1 cellular context compared by ENCODE assay signal in the genomic region with DNA sequence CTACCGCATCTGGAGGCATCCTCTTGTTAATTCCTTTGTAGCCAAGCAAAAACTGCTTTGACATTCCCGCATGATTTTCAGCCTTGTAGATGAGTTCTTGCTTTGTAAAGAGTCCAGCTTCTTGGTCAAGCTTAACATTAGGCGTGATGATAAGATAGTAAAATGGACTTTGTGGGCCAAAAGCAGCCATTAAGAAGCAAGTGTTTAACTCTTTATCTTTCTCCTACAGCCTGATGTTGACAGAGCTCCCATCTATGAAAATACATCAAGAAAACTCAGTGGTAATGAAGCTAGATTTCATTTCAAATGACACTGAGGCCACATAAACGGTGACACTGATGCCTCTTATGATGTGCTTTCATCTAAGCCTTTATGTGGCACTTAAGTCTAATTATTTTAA.
TF ChIP-seq lines count a peak whose summit lies in the region.

No MANE protein-coding gene starts in this region.

TF ChIP-seq in K562, 482 proteins besides CTCF, POLR2A, EP300 and RAD21 (continued from another document):
- TF ChIP-seq TAF1 (IDR thresholded peaks at IDR 0.05; ENCODE audit: control insufficient read depth, extremely low read depth, insufficient read depth, low read length, severe bottlenecking) (no peak), TCF3 (CRISPR knock-in tag; IDR thresholded peaks at IDR 0.05) (peak; percentile 41; the same call in 1 of the 2 replicates), ARID1B (IDR thresholded peaks at IDR 0.05) (peak; percentile 53; the same call in 1 of the 2 replicates), KLF16 (IDR thresholded peaks at IDR 0.05) (no peak), GABPB1 (CRISPR knock-in tag; IDR thresholded peaks at IDR 0.05) (no peak), SIRT6 (IDR thresholded peaks at IDR 0.05; ENCODE audit: low read depth, low read length) (no peak), CBX3 (IDR thresholded peaks at IDR 0.05; ENCODE audit: borderline replicate concordance in 1 of 2, low read length in 2 of 2) (no peak), TEAD4 (IDR thresholded peaks at IDR 0.05; ENCODE audit: low read length) (0 out of 2 replicates have a peak, but pooled peaks have one; percentile 29), TEAD4 (CRISPR knock-in tag; IDR thresholded peaks at IDR 0.05; ENCODE audit: borderline replicate concordance) (no peak), KLF6 (CRISPR knock-in tag; IDR thresholded peaks at IDR 0.05; ENCODE audit: borderline replicate concordance) (no peak), WHSC1 (IDR thresholded peaks at IDR 0.05; ENCODE audit: low read length) (no peak), FUS (optimal IDR thresholded peaks at IDR 0.05; ENCODE audit: low read depth, low read length) (no peak), NFIX (CRISPR knock-in tag; IDR thresholded peaks at IDR 0.05; ENCODE audit: low read depth) (no peak), ZNF384 (IDR thresholded peaks at IDR 0.05; ENCODE audit: low read depth, low read length) (no peak), KDM1A (IDR thresholded peaks at IDR 0.05) (0 out of 4 replicates have a peak, but pooled peaks of 1 of the 2 experiments have one; percentile 8), RBFOX2 (IDR thresholded peaks at IDR 0.05; ENCODE audit: low read depth, low read length) (no peak), SMAD1 (IDR thresholded peaks at IDR 0.05; ENCODE audit: low read depth, low read length, partially characterized antibody) (no peak), ZNF263 (CRISPR knock-in tag; IDR thresholded peaks at IDR 0.05; ENCODE audit: borderline replicate concordance) (no peak), BDP1 (IDR thresholded peaks at IDR 0.05; ENCODE audit: insufficient read depth, insufficient read length) (no peak), FOXA3 (CRISPR knock-in tag; conservative IDR thresholded peaks at IDR 0.05 in 1 of 2, IDR thresholded peaks at IDR 0.05 in 1 of 2) (0 out of 4 replicates have a peak, but pooled peaks of 1 of the 2 experiments have one; percentile 27), TEAD2 (tag; IDR thresholded peaks at IDR 0.05) (no peak)
- TF ChIP-seq, protein P1, sequence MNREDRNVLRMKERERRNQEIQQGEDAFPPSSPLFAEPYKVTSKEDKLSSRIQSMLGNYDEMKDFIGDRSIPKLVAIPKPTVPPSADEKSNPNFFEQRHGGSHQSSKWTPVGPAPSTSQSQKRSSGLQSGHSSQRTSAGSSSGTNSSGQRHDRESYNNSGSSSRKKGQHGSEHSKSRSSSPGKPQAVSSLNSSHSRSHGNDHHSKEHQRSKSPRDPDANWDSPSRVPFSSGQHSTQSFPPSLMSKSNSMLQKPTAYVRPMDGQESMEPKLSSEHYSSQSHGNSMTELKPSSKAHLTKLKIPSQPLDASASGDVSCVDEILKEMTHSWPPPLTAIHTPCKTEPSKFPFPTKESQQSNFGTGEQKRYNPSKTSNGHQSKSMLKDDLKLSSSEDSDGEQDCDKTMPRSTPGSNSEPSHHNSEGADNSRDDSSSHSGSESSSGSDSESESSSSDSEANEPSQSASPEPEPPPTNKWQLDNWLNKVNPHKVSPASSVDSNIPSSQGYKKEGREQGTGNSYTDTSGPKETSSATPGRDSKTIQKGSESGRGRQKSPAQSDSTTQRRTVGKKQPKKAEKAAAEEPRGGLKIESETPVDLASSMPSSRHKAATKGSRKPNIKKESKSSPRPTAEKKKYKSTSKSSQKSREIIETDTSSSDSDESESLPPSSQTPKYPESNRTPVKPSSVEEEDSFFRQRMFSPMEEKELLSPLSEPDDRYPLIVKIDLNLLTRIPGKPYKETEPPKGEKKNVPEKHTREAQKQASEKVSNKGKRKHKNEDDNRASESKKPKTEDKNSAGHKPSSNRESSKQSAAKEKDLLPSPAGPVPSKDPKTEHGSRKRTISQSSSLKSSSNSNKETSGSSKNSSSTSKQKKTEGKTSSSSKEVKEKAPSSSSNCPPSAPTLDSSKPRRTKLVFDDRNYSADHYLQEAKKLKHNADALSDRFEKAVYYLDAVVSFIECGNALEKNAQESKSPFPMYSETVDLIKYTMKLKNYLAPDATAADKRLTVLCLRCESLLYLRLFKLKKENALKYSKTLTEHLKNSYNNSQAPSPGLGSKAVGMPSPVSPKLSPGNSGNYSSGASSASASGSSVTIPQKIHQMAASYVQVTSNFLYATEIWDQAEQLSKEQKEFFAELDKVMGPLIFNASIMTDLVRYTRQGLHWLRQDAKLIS (CRISPR knock-in tag; IDR thresholded peaks at IDR 0.05), result no peak
- TF ChIP-seq, protein P2, sequence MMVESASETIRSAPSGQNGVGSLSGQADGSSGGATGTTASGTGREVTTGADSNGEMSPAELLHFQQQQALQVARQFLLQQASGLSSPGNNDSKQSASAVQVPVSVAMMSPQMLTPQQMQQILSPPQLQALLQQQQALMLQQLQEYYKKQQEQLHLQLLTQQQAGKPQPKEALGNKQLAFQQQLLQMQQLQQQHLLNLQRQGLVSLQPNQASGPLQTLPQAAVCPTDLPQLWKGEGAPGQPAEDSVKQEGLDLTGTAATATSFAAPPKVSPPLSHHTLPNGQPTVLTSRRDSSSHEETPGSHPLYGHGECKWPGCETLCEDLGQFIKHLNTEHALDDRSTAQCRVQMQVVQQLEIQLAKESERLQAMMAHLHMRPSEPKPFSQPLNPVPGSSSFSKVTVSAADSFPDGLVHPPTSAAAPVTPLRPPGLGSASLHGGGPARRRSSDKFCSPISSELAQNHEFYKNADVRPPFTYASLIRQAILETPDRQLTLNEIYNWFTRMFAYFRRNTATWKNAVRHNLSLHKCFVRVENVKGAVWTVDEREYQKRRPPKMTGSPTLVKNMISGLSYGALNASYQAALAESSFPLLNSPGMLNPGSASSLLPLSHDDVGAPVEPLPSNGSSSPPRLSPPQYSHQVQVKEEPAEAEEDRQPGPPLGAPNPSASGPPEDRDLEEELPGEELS (CRISPR knock-in tag; IDR thresholded peaks at IDR 0.05; ENCODE audit: borderline replicate concordance), result no peak
- TF ChIP-seq, protein P3, sequence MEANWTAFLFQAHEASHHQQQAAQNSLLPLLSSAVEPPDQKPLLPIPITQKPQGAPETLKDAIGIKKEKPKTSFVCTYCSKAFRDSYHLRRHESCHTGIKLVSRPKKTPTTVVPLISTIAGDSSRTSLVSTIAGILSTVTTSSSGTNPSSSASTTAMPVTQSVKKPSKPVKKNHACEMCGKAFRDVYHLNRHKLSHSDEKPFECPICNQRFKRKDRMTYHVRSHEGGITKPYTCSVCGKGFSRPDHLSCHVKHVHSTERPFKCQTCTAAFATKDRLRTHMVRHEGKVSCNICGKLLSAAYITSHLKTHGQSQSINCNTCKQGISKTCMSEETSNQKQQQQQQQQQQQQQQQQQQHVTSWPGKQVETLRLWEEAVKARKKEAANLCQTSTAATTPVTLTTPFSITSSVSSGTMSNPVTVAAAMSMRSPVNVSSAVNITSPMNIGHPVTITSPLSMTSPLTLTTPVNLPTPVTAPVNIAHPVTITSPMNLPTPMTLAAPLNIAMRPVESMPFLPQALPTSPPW (CRISPR knock-in tag; IDR thresholded peaks at IDR 0.05), result 0 out of 2 replicates have a peak, but pooled peaks have one; percentile 1
- TF ChIP-seq, protein P4, sequence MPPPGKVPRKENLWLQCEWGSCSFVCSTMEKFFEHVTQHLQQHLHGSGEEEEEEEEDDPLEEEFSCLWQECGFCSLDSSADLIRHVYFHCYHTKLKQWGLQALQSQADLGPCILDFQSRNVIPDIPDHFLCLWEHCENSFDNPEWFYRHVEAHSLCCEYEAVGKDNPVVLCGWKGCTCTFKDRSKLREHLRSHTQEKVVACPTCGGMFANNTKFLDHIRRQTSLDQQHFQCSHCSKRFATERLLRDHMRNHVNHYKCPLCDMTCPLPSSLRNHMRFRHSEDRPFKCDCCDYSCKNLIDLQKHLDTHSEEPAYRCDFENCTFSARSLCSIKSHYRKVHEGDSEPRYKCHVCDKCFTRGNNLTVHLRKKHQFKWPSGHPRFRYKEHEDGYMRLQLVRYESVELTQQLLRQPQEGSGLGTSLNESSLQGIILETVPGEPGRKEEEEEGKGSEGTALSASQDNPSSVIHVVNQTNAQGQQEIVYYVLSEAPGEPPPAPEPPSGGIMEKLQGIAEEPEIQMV (tag; conservative IDR thresholded peaks at IDR 0.05; ENCODE audit: low read depth), result no peak
- TF ChIP-seq, protein P5, sequence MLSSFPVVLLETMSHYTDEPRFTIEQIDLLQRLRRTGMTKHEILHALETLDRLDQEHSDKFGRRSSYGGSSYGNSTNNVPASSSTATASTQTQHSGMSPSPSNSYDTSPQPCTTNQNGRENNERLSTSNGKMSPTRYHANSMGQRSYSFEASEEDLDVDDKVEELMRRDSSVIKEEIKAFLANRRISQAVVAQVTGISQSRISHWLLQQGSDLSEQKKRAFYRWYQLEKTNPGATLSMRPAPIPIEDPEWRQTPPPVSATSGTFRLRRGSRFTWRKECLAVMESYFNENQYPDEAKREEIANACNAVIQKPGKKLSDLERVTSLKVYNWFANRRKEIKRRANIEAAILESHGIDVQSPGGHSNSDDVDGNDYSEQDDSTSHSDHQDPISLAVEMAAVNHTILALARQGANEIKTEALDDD (IDR thresholded peaks at IDR 0.05), result 0 out of 2 replicates have a peak, but pooled peaks have one; percentile 7
- TF ChIP-seq, protein P6, sequence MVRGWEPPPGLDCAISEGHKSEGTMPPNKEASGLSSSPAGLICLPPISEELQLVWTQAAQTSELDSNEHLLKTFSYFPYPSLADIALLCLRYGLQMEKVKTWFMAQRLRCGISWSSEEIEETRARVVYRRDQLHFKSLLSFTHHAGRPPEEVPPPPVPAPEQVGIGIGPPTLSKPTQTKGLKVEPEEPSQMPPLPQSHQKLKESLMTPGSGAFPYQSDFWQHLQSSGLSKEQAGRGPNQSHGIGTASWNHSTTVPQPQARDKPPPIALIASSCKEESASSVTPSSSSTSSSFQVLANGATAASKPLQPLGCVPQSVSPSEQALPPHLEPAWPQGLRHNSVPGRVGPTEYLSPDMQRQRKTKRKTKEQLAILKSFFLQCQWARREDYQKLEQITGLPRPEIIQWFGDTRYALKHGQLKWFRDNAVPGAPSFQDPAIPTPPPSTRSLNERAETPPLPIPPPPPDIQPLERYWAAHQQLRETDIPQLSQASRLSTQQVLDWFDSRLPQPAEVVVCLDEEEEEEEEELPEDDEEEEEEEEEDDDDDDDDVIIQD (CRISPR knock-in tag; IDR thresholded peaks at IDR 0.05), result no peak
